ENCODE assay signal across 8 cellular contexts in the genomic region with DNA sequence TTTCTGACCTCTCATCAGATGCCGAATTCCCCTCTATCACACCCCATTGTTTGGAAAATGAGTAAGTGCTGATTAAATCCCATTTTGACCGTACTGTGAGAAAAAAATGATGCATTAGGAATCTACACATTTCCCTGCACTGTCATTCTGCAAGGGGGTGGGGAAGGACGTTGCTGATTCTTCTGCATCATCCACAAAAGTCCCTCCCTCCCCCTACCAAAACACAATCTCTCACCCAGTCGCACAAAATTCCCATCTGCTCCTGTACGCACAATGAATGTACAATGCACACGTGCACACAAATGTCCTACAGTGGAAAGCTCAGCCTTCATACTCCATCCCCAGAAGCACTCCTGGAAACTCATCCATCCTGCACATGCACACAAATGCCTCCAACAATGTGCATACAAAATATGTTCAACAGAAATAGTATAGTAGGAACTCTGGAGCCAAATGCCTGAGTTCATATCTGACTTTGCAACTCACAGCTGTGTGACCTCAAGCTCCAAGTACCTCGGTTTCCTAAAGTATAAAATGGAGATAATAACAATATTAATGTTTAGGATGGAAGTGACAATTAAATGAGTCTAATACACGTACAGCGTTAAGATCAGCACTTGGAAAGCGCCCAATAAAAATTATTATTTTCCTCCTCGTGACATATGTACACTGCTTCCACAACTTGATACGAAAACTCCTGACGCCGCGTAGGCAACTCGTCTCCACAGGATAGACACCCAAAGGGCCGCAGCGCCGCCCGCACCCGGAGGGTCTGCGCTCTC. TPM values are rescaled to one million over a fixed set of nuclear protein-coding genes. Genes with fewer than 3 reads are reported as not detected.
A peak's percentile ranks its signal among the peaks of the same experiment; 100 is the strongest.
DNase-seq lines count a peak whose midpoint lies in the region; ATAC-seq and TF ChIP-seq lines count a peak whose summit lies in the region.

No MANE protein-coding gene starts in this region.

- ATAC-seq in lung (ENCODE audit: insufficient read depth, low FRiP score), result no peak
- ATAC-seq in GM19023 (IDR thresholded peaks at IDR 0.05; ENCODE audit: unreplicated experiment), result no peak

- H3K4me3 ChIP-seq in brain microvascular endothelial cell (ENCODE audit: low read depth, low read length) (peak overlapping the region; percentile 74), lung (peak overlapping the region; percentile 60), thyroid gland (replicated peaks in 1 of 3) (peak overlapping the region; percentile 49 to 62 (median 54))

- H3K27ac ChIP-seq in brain microvascular endothelial cell (peak overlapping the region; percentile 99), lung (ENCODE audit: low read depth in 1 of 2, low read length in 1 of 2) (peak overlapping the region; percentile 98 to 100), thyroid gland (peak overlapping the region; percentile 97 to 99 (median 99))

- no peaks in the 10 kb centered on the region for H3K9me3 ChIP-seq in lung (ENCODE audit: control insufficient read depth in 2 of 2, insufficient read depth in 1 of 2, low read length in 1 of 2)
- H3K9me3 ChIP-seq in thyroid gland, result no peaks in the 10 kb centered on the region

- TF ChIP-seq CTCF in brain microvascular endothelial cell (IDR thresholded peaks at IDR 0.05; ENCODE audit: low read depth, low read length, missing control alignments) (no peak), lung (IDR thresholded peaks at IDR 0.05; ENCODE audit: control extremely low read depth, extremely low read depth) (no peak), thyroid gland (IDR thresholded peaks at IDR 0.05) (no peak)

- H3K27me3 ChIP-seq in brain microvascular endothelial cell (replicated peaks) (no peaks in the 10 kb centered on the region), lung (ENCODE audit: control insufficient read depth, insufficient read depth) (no peaks in the 10 kb centered on the region), thyroid gland (no peaks in the 10 kb centered on the region)

- no peak for TF ChIP-seq POLR2A in thyroid gland (IDR thresholded peaks at IDR 0.05)

- whole genome bisulfite sequencing in lung, 2 donors, result 3 to 8% methylated on average over 20 to 22 of the region's 22 CpGs
- WGBS in thyroid gland, 2 donors, result 11 to 19% methylated on average over 11 to 22 of the region's 22 CpGs

- H3K36me3 ChIP-seq in brain microvascular endothelial cell (replicated peaks) (peaks cover 7% of the 10 kb centered on the region), lung (ENCODE audit: control insufficient read depth in 2 of 2, insufficient read depth in 2 of 2, low read length in 2 of 2) (peaks cover 0 to 7% of the 10 kb centered on the region in 2 donors), thyroid gland (no peaks in the 10 kb centered on the region)

- in situ Hi-C loops in brain microvascular endothelial cell (cut with HindIII; ENCODE audit: low pct_ligation_motif_present, low sequenced_read_pairs), result no loop called here

- DNase-seq in NCI-H446 (lab: John Stamatoyannopoulos, UW) (peak; percentile 17 to 25), NCI-H446 treated with DMSO at 0.1 percent for 48 hours (lab: John Stamatoyannopoulos, UW) (no peak), NCI-H226 (peak; percentile 64), brain microvascular endothelial cell (peak; percentile 95), lung (ENCODE audit: low spot score) (no peak), thyroid gland (no peak), GOT3 (lab: John Stamatoyannopoulos, UW) (no peak)

- intact Hi-C loops in thyroid gland (cut with DNase I), result no loop called here

- peaks cover 30 to 32% of the 10 kb centered on the region in 2 donors for H3K4me1 ChIP-seq in lung (ENCODE audit: control insufficient read depth in 2 of 2, insufficient read depth in 2 of 2, low read length in 2 of 2)
- H3K4me1 ChIP-seq in thyroid gland, result peaks cover 27 to 72% of the 10 kb centered on the region in 2 donors

RNA-seq across cellular contexts. Expression of a gene that starts 0.8 kb away (rescaled TPM):
- total RNA-seq in lung (100 to 1,000 TPM; 116 to 142 TPM), thyroid gland (100 to 1,000 TPM in 1 of 4 donors, 10 to 100 TPM in 3; 74.4 to 115 (median 94.7) TPM)
- 100 to 1,000 TPM in 1 of 2 donors, 10 to 100 TPM in 1; 81.5 to 308 TPM for polyA plus RNA-seq in lung

RNA-seq across cellular contexts. Expression of a gene that starts 59.6 kb away (rescaled TPM):
- total RNA-seq in lung (100 to 1,000 TPM in 1 of 2 donors, 10 to 100 TPM in 1; 99.0 to 586 TPM), thyroid gland (over 10,000 TPM in 1 of 4 donors, 1,000 to 10,000 TPM in 3; 2,730 to 12,549 (median 7,201) TPM)
- 1,000 to 10,000 TPM; 1,067 to 1,457 TPM for polyA plus RNA-seq in lung

Comparison
In these comparisons a context has a peak if more than half of its experiments do, and no peak if none do; other contexts are left out.
1. DNase-seq: peak in NCI-H446 (2 of 2), NCI-H226 (single experiment) and brain microvascular endothelial cell (single experiment); none in NCI-H446 treated with DMSO at 0.1 percent for 48 hours (single experiment), lung (single experiment), thyroid gland (0 of 2) and GOT3 (single experiment).
2. RNA of a gene that starts 59.6 kb away (total RNA-seq): 2,730 to 12,549 TPM in thyroid gland; 99.0 to 586 TPM in lung; every median in the first group is over 4 times any median in the second.
3. Peak in every context shown above with its lines, with median percentiles within 50 percentile points of each other: H3K27ac ChIP-seq and H3K4me3 ChIP-seq.